14 cellular contexts compared by ENCODE assay signal in the genomic region with DNA sequence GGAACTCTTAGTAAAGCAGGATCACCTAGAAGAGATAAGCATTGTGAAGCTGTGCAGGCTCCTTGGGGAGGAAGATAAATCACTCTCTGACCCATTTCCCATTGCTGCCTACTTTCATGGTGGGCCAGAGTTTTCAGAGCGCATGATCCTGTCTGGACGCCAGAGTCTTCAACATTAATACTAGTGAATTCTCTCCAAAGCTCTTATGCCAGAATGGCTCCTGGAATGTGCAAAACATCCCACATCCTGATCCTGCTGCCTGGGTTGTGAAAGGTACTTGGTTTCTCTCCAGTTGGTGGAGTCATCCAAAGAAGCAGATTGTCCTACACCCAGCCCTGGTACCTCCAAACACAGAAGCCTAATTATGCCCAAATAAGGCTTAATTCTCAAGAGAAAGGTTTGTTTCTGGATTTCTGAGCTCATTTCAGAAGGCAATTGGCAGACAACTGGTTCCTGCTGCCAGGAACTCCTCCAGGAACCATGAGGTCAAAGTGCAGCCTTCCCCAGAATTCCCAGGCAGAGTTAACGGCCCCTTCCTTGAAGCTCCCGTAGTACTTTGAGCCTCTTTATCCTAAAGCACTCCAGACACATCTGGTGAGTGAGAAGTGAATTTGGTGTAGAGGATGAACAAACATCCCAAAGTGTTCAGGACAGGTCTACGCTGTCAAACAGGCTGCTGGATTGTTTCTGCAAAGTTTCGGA.
A peak's percentile ranks its signal among the peaks of the same experiment; 100 is the strongest.
DNase-seq lines count a peak whose midpoint lies in the region; ATAC-seq and TF ChIP-seq lines count a peak whose summit lies in the region.
"Had no signal": no experiment of that assay in that cellular context is flagged by ENCODE, and none has a peak within 500 bp of the region (broad histone marks: within the 10 kb centered on the region; RNA-seq: fewer than 3 reads in every experiment).

No MANE protein-coding gene starts in this region.

- no peak overlapping the region for H3K27ac ChIP-seq in body of pancreas
- no peak overlapping the region for H3K27ac ChIP-seq in left lung
- peak overlapping the region; percentile 31 for H3K27ac ChIP-seq in stomach smooth muscle (ENCODE audit: low read length)

- no peak for TF ChIP-seq CTCF in body of pancreas (IDR thresholded peaks at IDR 0.05)
- TF ChIP-seq CTCF in left lung (IDR thresholded peaks at IDR 0.05) = no peak

- H3K9me3 ChIP-seq in body of pancreas (no peaks in the 10 kb centered on the region), left lung (no peaks in the 10 kb centered on the region), stomach smooth muscle (ENCODE audit: control insufficient read depth in 2 of 2, low read length in 2 of 2) (no peaks in the 10 kb centered on the region)

- peak; percentile 80 for DNase-seq in GM04503 (ENCODE audit: low read depth)
- DNase-seq in body of pancreas = peak in 3 of 4 donors; percentile 14 to 37 (median 16)
- no peak for DNase-seq in left lung
- no peak for DNase-seq in NCI-H2171 (lab: John Stamatoyannopoulos, UW)
- DNase-seq in NCI-H2029 treated with DMSO at 0.1 percent for 48 hours (lab: John Stamatoyannopoulos, UW) = no peak
- DNase-seq: activated CD4-positive, alpha-beta memory T cell treated with anti-CD3 and anti-CD28 coated beads for 36 hours; CD8-positive, alpha-beta memory T cell; cerebellar nuclear complex; erythroblast; NCI-H510A; T-helper 2 cell had no signal

- H3K4me1 ChIP-seq in body of pancreas = no peaks in the 10 kb centered on the region
- H3K4me1 ChIP-seq in left lung = no peaks in the 10 kb centered on the region
- H3K4me1 ChIP-seq in stomach smooth muscle (ENCODE audit: control insufficient read depth, insufficient read depth, low read length) = peaks cover 18% of the 10 kb centered on the region

- 61 to 79% methylated on average over 6 of the region's 6 CpGs for WGBS in body of pancreas, 2 donors

- H3K9ac ChIP-seq in stomach smooth muscle (ENCODE audit: low read length in 2 of 2) = no peak overlapping the region

- intact Hi-C loops in body of pancreas (cut with DNase I) (no loop called here), left lung (cut with DNase I) (no loop called here)

- ATAC-seq in body of pancreas = peak; percentile 50
- peak; percentile 18 for ATAC-seq in left lung
- ATAC-seq in HG03045 (IDR thresholded peaks at IDR 0.05; ENCODE audit: unreplicated experiment) = no peak
- no peak for ATAC-seq in GM19023 (IDR thresholded peaks at IDR 0.05; ENCODE audit: unreplicated experiment)

- H3K4me3 ChIP-seq in body of pancreas = no peak overlapping the region
- no peak overlapping the region for H3K4me3 ChIP-seq in left lung
- no peak overlapping the region for H3K4me3 ChIP-seq in stomach smooth muscle (ENCODE audit: low read length in 2 of 2)

- no peak for TF ChIP-seq POLR2A in body of pancreas (IDR thresholded peaks at IDR 0.05)

- no peaks in the 10 kb centered on the region for H3K27me3 ChIP-seq in body of pancreas
- peaks cover 0 to 7% of the 10 kb centered on the region in 2 donors for H3K27me3 ChIP-seq in left lung
- no peaks in the 10 kb centered on the region for H3K27me3 ChIP-seq in stomach smooth muscle (ENCODE audit: control insufficient read depth in 1 of 2, insufficient read depth in 2 of 2, low read length in 2 of 2)

- no peaks in the 10 kb centered on the region for H3K36me3 ChIP-seq in body of pancreas (replicated peaks in 1 of 2; ENCODE audit: insufficient read depth in 1 of 2, low read depth in 2 of 2)
- no peaks in the 10 kb centered on the region for H3K36me3 ChIP-seq in left lung
- no peaks in the 10 kb centered on the region for H3K36me3 ChIP-seq in stomach smooth muscle (ENCODE audit: control insufficient read depth in 2 of 2, insufficient read depth in 2 of 2, low read length in 2 of 2)

Comparison
In these comparisons a context has a peak if more than half of its experiments do, and no peak if none do; other contexts are left out.
1. DNase-seq: peak in GM04503 (single experiment) and body of pancreas (3 of 4); none in left lung (0 of 2), NCI-H2171 (single experiment) and NCI-H2029 treated with DMSO at 0.1 percent for 48 hours (single experiment).
2. ATAC-seq: peak in body of pancreas (single experiment) and left lung (single experiment); none in HG03045 (single experiment) and GM19023 (single experiment).